In genomic region chr4:173381610-173382009, GRCh38 we compare ENCODE assay signal across 2 cellular contexts.
TF ChIP-seq lines count a peak whose summit lies in the region.

No MANE protein-coding gene starts in this region.

TF ChIP-seq in SK-N-SH treated with all-trans-retinoic acid at 6 μM for 48 hours, 23 proteins besides CTCF, POLR2A, EP300 and RAD21 (continued from another document):
- TF ChIP-seq TSHZ2 (CRISPR knock-in tag; IDR thresholded peaks at IDR 0.05) (no peak), ZC3H10 (CRISPR knock-in tag; IDR thresholded peaks at IDR 0.05) (no peak), OSR1 (CRISPR knock-in tag; IDR thresholded peaks at IDR 0.05) (no peak), BACH2 (CRISPR knock-in tag; IDR thresholded peaks at IDR 0.05; ENCODE audit: borderline replicate concordance) (no peak), ZNF70 (CRISPR knock-in tag; IDR thresholded peaks at IDR 0.05) (no peak), ARNTL (CRISPR knock-in tag; IDR thresholded peaks at IDR 0.05; ENCODE audit: borderline replicate concordance, low read depth) (no peak), ZFP30 (CRISPR knock-in tag; IDR thresholded peaks at IDR 0.05) (no peak), ZNF8 (CRISPR knock-in tag; IDR thresholded peaks at IDR 0.05) (no peak), SNAI2 (CRISPR knock-in tag; IDR thresholded peaks at IDR 0.05) (no peak), POU6F1 (CRISPR knock-in tag; IDR thresholded peaks at IDR 0.05; ENCODE audit: borderline replicate concordance, low read depth) (no peak), ZNF565 (CRISPR knock-in tag; conservative IDR thresholded peaks at IDR 0.05; ENCODE audit: low read depth) (no peak), PATZ1 (CRISPR knock-in tag; IDR thresholded peaks at IDR 0.05; ENCODE audit: borderline replicate concordance) (no peak), ESRRG (CRISPR knock-in tag; IDR thresholded peaks at IDR 0.05) (no peak)

TF ChIP-seq in SK-N-SH, 30 proteins besides CTCF, POLR2A, EP300 and RAD21 (continued from another document):
- no peak for TF ChIP-seq POLR2AphosphoS5 (IDR thresholded peaks at IDR 0.05; ENCODE audit: low read depth, low read length)
- no peak for TF ChIP-seq ZBTB33 (IDR thresholded peaks at IDR 0.05; ENCODE audit: borderline replicate concordance, low read depth)
- TF ChIP-seq GABPA (IDR thresholded peaks at IDR 0.05; ENCODE audit: low read depth) = no peak
- no peak for TF ChIP-seq USF1 (IDR thresholded peaks at IDR 0.05; ENCODE audit: borderline replicate concordance, low read depth)
- TF ChIP-seq IRF3 (IDR thresholded peaks at IDR 0.05; ENCODE audit: low read depth, low read length) = no peak
- no peak for TF ChIP-seq YY1 (IDR thresholded peaks at IDR 0.05; ENCODE audit: low read depth)
- TF ChIP-seq NFIC (IDR thresholded peaks at IDR 0.05; ENCODE audit: borderline replicate concordance) = no peak
- TF ChIP-seq NRF1 (IDR thresholded peaks at IDR 0.05; ENCODE audit: low read depth, low read length) = no peak
